ENCODE assay signal across 30 cellular contexts in genomic region chr4:52292245-52292644, GRCh38.
"Had no signal": no experiment of that assay in that cellular context is flagged by ENCODE, and none has a peak within 500 bp of the region (broad histone marks: within the 10 kb centered on the region; RNA-seq: fewer than 3 reads in every experiment).

No MANE protein-coding gene starts in this region.

- H3K4me1 Mint-ChIP-seq: activated CD4-positive, alpha-beta T cell treated with anti-CD3 and anti-CD28 coated beads for 36 hours; activated CD4-positive, alpha-beta T cell treated with anti-CD3 and anti-CD28 coated beads, Interleukin-2, amount 10 ng/mL, durations not matched to agents 7 days and 5 days; activated naive CD4-positive, alpha-beta T cell treated with anti-CD3 and anti-CD28 coated beads, Interleukin-2, amount 50 U/mL, for 24 hours; activated naive CD8-positive, alpha-beta T cell treated with anti-CD3 and anti-CD28 coated beads, Interleukin-2, amount 10 ng/mL, durations not matched to agents 7 days and 5 days; central memory CD8-positive, alpha-beta T cell had no signal

- H3K36me3 ChIP-seq: ascending aorta, cardiac muscle cell, SJCRH30 had no signal

- H3K27me3 ChIP-seq: ascending aorta, cardiac muscle cell had no signal

- H3K9me3 Mint-ChIP-seq: activated CD4-positive, alpha-beta T cell treated with anti-CD3 and anti-CD28 coated beads, Interleukin-2, amount 10 ng/mL, durations not matched to agents 7 days and 5 days; activated naive CD4-positive, alpha-beta T cell treated with anti-CD3 and anti-CD28 coated beads, Interleukin-2, amount 50 U/mL, for 24 hours; activated naive CD8-positive, alpha-beta T cell treated with anti-CD3 and anti-CD28 coated beads, Interleukin-2, amount 10 ng/mL, durations not matched to agents 7 days and 5 days; activated T-cell treated with anti-CD3 and anti-CD28 coated beads, Interleukin-2, amount 50 U/mL, for 24 hours; activated T-helper 2 cell treated with anti-CD3 and anti-CD28 coated beads, Interferon-gamma antibody, Interleukin-2, Interleukin-4, amounts not matched to agents 10 μg/mL and 5 μg/mL and 100 μg/mL, durations not matched to agents 14 hours and 24 hours and 36 hours; central memory CD8-positive, alpha-beta T cell had no signal

- H3K36me3 Mint-ChIP-seq: activated naive CD4-positive, alpha-beta T cell treated with anti-CD3 and anti-CD28 coated beads, Interleukin-2, amount 50 U/mL, for 24 hours; activated naive CD8-positive, alpha-beta T cell treated with anti-CD3 and anti-CD28 coated beads, Interleukin-2, amount 10 ng/mL, durations not matched to agents 7 days and 5 days had no signal

- H3K9ac ChIP-seq: KMS-11 had no signal

- H3K27ac ChIP-seq: ascending aorta, cardiac muscle cell, KMS-11, SJCRH30, SK-N-MC had no signal

- H3K4me2 ChIP-seq: KMS-11 had no signal

- H3K9me3 ChIP-seq: ascending aorta, SJCRH30 had no signal

- H3K27me3 Mint-ChIP-seq: activated CD4-positive, alpha-beta T cell treated with anti-CD3 and anti-CD28 coated beads for 36 hours; activated CD4-positive, alpha-beta T cell treated with anti-CD3 and anti-CD28 coated beads, Interleukin-2, amount 10 ng/mL, durations not matched to agents 7 days and 5 days; activated naive CD8-positive, alpha-beta T cell treated with anti-CD3 and anti-CD28 coated beads, Interleukin-2, amount 10 ng/mL, durations not matched to agents 7 days and 5 days; activated T-cell treated with anti-CD3 and anti-CD28 coated beads, Interleukin-2, amount 50 U/mL, for 24 hours; central memory CD8-positive, alpha-beta T cell had no signal

- H3K4me3 Mint-ChIP-seq: activated CD4-positive, alpha-beta T cell treated with anti-CD3 and anti-CD28 coated beads for 36 hours; activated CD4-positive, alpha-beta T cell treated with anti-CD3 and anti-CD28 coated beads, Interleukin-2, amount 10 ng/mL, durations not matched to agents 7 days and 5 days; activated CD8-positive, alpha-beta T cell treated with anti-CD3 and anti-CD28 coated beads, Interleukin-2, amount 10 ng/mL, durations not matched to agents 7 days and 5 days; activated naive CD4-positive, alpha-beta T cell treated with anti-CD3 and anti-CD28 coated beads, Interleukin-2, amount 50 U/mL, for 24 hours; activated naive CD8-positive, alpha-beta T cell treated with anti-CD3 and anti-CD28 coated beads, Interleukin-2, amount 10 ng/mL, durations not matched to agents 7 days and 5 days; activated T-cell treated with anti-CD3 and anti-CD28 coated beads, Interleukin-2, amount 50 U/mL, for 24 hours; central memory CD8-positive, alpha-beta T cell had no signal

- DNase-seq: activated CD4-positive, alpha-beta T cell treated with anti-CD3 and anti-CD28 coated beads for 36 hours; activated CD4-positive, alpha-beta T cell treated with anti-CD3 and anti-CD28 coated beads, Interleukin-2, amount 10 ng/mL, durations not matched to agents 7 days and 5 days; activated CD4-positive, alpha-beta T cell treated with anti-CD3 and anti-CD28 coated beads, Interleukin-2, amount 50 U/mL, for 48 hours; activated CD8-positive, alpha-beta T cell treated with anti-CD3 and anti-CD28 coated beads, Interleukin-2, amount 10 ng/mL, durations not matched to agents 7 days and 5 days; activated gamma-delta T cell; activated naive CD4-positive, alpha-beta T cell treated with Interleukin-2 at 50 U/mL for 16 hours; activated naive CD8-positive, alpha-beta T cell treated with anti-CD3 and anti-CD28 coated beads, Interleukin-2, amount 10 ng/mL, durations not matched to agents 7 days and 5 days; activated T-cell treated with anti-CD3 and anti-CD28 coated beads, Interleukin-2, amount 50 U/mL, for 24 hours; amygdala; NCI-H1105; NCI-H1417 treated with DMSO at 0.1 percent for 48 hours; NCI-H187 treated with DMSO at 0.1 percent for 48 hours; NCI-H2081; NCI-H226; NCI-H446 treated with DMSO at 0.1 percent for 48 hours; NCI-H524; NCI-H82; Right ventricle myocardium superior; RPMI8226; SJCRH30; T1000 had no signal

- ATAC-seq: activated CD4-positive, alpha-beta T cell treated with anti-CD3 and anti-CD28 coated beads for 36 hours; activated CD4-positive, CD25-positive, alpha-beta regulatory T cell treated with anti-CD3 and anti-CD28 coated beads, Interleukin-2, amount 50 U/mL, for 24 hours; activated CD8-positive, alpha-beta T cell treated with anti-CD3 and anti-CD28 coated beads, Interleukin-2, amount 10 ng/mL, durations not matched to agents 7 days and 5 days; Panc1 had no signal

- H3K4me1 ChIP-seq: ascending aorta, SJCRH30 had no signal

- H3K27ac Mint-ChIP-seq: activated CD4-positive, alpha-beta T cell treated with anti-CD3 and anti-CD28 coated beads for 36 hours; activated CD4-positive, alpha-beta T cell treated with anti-CD3 and anti-CD28 coated beads, Interleukin-2, amount 10 ng/mL, durations not matched to agents 7 days and 5 days; activated CD8-positive, alpha-beta T cell treated with anti-CD3 and anti-CD28 coated beads, Interleukin-2, amount 10 ng/mL, durations not matched to agents 7 days and 5 days; activated naive CD4-positive, alpha-beta T cell treated with anti-CD3 and anti-CD28 coated beads, Interleukin-2, amount 50 U/mL, for 24 hours; activated naive CD8-positive, alpha-beta T cell treated with anti-CD3 and anti-CD28 coated beads, Interleukin-2, amount 10 ng/mL, durations not matched to agents 7 days and 5 days; activated T-cell treated with anti-CD3 and anti-CD28 coated beads, Interleukin-2, amount 50 U/mL, for 24 hours; activated T-helper 2 cell treated with anti-CD3 and anti-CD28 coated beads, Interferon-gamma antibody, Interleukin-2, Interleukin-4, amounts not matched to agents 10 μg/mL and 5 μg/mL and 100 μg/mL, durations not matched to agents 14 hours and 24 hours and 36 hours had no signal

- H3K4me3 ChIP-seq: ascending aorta, cardiac muscle cell, SJCRH30, SK-N-MC had no signal
